Comparison of ENCODE assay signal across 7 cellular contexts in the genomic region with DNA sequence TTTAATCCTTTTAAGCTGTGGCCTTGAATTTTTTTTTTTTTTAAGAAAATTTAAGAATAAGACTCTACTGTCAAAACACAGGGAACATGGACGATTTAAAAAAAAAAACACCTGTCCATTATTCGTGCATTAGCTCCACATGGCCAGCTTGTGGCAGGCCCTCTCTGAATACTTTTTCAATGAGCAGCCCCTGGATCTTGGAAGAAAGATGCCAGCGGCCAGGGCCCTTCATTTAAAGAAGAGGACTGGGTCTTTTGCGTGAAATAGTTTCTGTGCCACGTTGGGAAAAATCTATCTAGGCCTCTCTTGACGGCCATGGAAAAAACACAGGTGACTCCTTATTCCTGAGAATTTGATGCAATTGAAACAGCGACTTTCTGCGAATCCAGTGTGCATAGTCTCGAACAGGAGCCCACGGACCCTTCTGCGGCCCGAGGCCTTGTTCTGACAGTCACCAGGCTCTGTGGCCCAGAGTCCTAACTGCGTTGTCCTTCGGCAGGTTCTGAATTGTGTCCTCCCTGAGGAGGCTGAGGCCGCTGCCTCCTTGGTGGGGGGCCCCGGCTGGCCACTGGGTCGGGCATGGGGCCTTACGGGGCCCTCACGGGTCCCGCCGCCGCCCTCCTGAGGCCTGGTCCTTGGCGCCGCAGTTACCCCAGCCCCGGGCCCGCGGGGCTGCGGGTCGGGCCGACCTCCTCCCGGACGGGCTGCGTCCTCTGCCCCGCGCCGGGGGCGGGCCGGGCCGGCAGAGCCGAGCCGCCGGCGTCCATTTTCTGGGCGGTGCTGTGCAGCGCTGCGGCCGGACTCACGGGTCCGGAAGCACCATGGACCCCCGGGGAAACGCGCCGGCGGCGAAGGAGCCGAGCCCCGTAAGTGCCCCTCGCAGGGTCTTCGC. TPM values are rescaled to one million over a fixed set of nuclear protein-coding genes. Genes with fewer than 3 reads are reported as not detected.
A peak's percentile ranks its signal among the peaks of the same experiment; 100 is the strongest.
DNase-seq lines count a peak whose midpoint lies in the region; ATAC-seq, FAIRE-seq and TF ChIP-seq lines count a peak whose summit lies in the region.

No MANE protein-coding gene starts in this region.

- peaks cover 6% of the 10 kb centered on the region for H3K9me3 Mint-ChIP-seq in activated T-helper 17 cell treated with anti-CD3 and anti-CD28 coated beads, Interleukin-2, amount 50 U/mL, for 72 hours

- peak overlapping the region; percentile 41 for H2AFZ ChIP-seq in neuron (ENCODE audit: low read depth, low read length)

- peaks cover 36% of the 10 kb centered on the region for H3K4me1 Mint-ChIP-seq in activated T-helper 17 cell treated with anti-CD3 and anti-CD28 coated beads, Interleukin-2, amount 50 U/mL, for 72 hours

- no peaks in the 10 kb centered on the region for H3K4me1 ChIP-seq in neuron (ENCODE audit: insufficient read depth, low read length)

- H3K9me3 ChIP-seq in neuron (ENCODE audit: low read length): peaks cover 5% of the 10 kb centered on the region

- H3K36me3 ChIP-seq in neuron (ENCODE audit: insufficient read depth, low read length): peaks cover 26% of the 10 kb centered on the region

- peak; percentile 84 for ATAC-seq in activated T-helper 17 cell treated with anti-CD3 and anti-CD28 coated beads, Interleukin-2, amount 50 U/mL, for 72 hours (replicated peaks)

- H3K27me3 ChIP-seq in neuron (ENCODE audit: insufficient read depth, low read length): no peaks in the 10 kb centered on the region

- no peak for FAIRE-seq in H54 (lab: Jason Lieb, UNC)

- TF ChIP-seq POLR2A in GM15510 (IDR thresholded peaks at IDR 0.05; ENCODE audit: borderline replicate concordance, extremely low read depth, insufficient read length): peak; percentile 68
- peak; percentile 33; the same call in 1 of the 2 replicates for TF ChIP-seq POLR2A in H54 (IDR thresholded peaks at IDR 0.05; ENCODE audit: low read depth, low read length)

- H3K36me3 Mint-ChIP-seq in activated T-helper 17 cell treated with anti-CD3 and anti-CD28 coated beads, Interleukin-2, amount 50 U/mL, for 72 hours (ENCODE audit: low read depth): peaks cover 48% of the 10 kb centered on the region

- DNase-seq in H54 (ENCODE audit: insufficient read length, low spot score) (peak; percentile 56), NAMALWA (ENCODE audit: low spot score) (peak; percentile 46), fibroblast of the aortic adventitia (ENCODE audit: low read depth) (peak; percentile 48), cortex of kidney (lab: John Stamatoyannopoulos, UW) (no peak)

- TF ChIP-seq CTCF in fibroblast of the aortic adventitia (IDR thresholded peaks at IDR 0.05; ENCODE audit: insufficient read depth, low read length): no peak

- no peaks in the 10 kb centered on the region for H3K27me3 Mint-ChIP-seq in activated T-helper 17 cell treated with anti-CD3 and anti-CD28 coated beads, Interleukin-2, amount 50 U/mL, for 72 hours

- H3K4me3 Mint-ChIP-seq in activated T-helper 17 cell treated with anti-CD3 and anti-CD28 coated beads, Interleukin-2, amount 50 U/mL, for 72 hours: peak overlapping the region; percentile 58

- H3K27ac Mint-ChIP-seq in activated T-helper 17 cell treated with anti-CD3 and anti-CD28 coated beads, Interleukin-2, amount 50 U/mL, for 72 hours: peak overlapping the region; percentile 78

- peak overlapping the region; percentile 70 for H3K4me3 ChIP-seq in fibroblast of the aortic adventitia (ENCODE audit: low read depth, low read length)
- peak overlapping the region; percentile 39 for H3K4me3 ChIP-seq in neuron (ENCODE audit: low read length)

RNA-seq across cellular contexts. Expression of a gene that starts 33.5 kb away (rescaled TPM):
- 10 to 100 TPM; 33.3 to 45.6 TPM for total RNA-seq in activated T-helper 17 cell treated with anti-CD3 and anti-CD28 coated beads, Interleukin-2, amount 50 U/mL, for 72 hours
- 52.4 and 267 TPM in 2 replicates for total RNA-seq in fibroblast of the aortic adventitia (ENCODE audit: low replicate concordance)
